23 cellular contexts compared by ENCODE assay signal in genomic region chr9:134943836-134944235, GRCh38. TPM values are rescaled to one million over a fixed set of nuclear protein-coding genes. Genes with fewer than 3 reads are reported as not detected.
"Had no signal": no experiment of that assay in that cellular context is flagged by ENCODE, and none has a peak within 500 bp of the region (broad histone marks: within the 10 kb centered on the region; RNA-seq: fewer than 3 reads in every experiment).

No MANE protein-coding gene starts in this region.

- H3K9me3 ChIP-seq: colonic mucosa, esophagus squamous epithelium, gastrocnemius medialis, heart left ventricle, mucosa of descending colon, sigmoid colon, thoracic aorta had no signal

- H3K4me1 ChIP-seq: colonic mucosa, gastrocnemius medialis, parathyroid adenoma had no signal

- H3K9me3 Mint-ChIP-seq: activated CD4-positive, alpha-beta T cell treated with anti-CD3 and anti-CD28 coated beads, Interleukin-2, amount 10 ng/mL, durations not matched to agents 7 days and 5 days; activated naive CD4-positive, alpha-beta T cell treated with anti-CD3 and anti-CD28 coated beads, Interleukin-2, amount 50 U/mL, for 24 hours; central memory CD8-positive, alpha-beta T cell; endodermal cell; type B pancreatic cell had no signal

- H3K27me3 Mint-ChIP-seq: activated CD4-positive, alpha-beta T cell treated with anti-CD3 and anti-CD28 coated beads, Interleukin-2, amount 10 ng/mL, durations not matched to agents 7 days and 5 days; activated naive CD4-positive, alpha-beta T cell treated with anti-CD3 and anti-CD28 coated beads, Interleukin-2, amount 50 U/mL, for 24 hours had no signal

- H3K36me3 Mint-ChIP-seq: activated naive CD4-positive, alpha-beta T cell treated with anti-CD3 and anti-CD28 coated beads, Interleukin-2, amount 50 U/mL, for 24 hours; type B pancreatic cell had no signal

- H3K4me1 Mint-ChIP-seq: activated CD4-positive, alpha-beta T cell treated with anti-CD3 and anti-CD28 coated beads, Interleukin-2, amount 10 ng/mL, durations not matched to agents 7 days and 5 days; activated naive CD4-positive, alpha-beta T cell treated with anti-CD3 and anti-CD28 coated beads, Interleukin-2, amount 50 U/mL, for 24 hours; central memory CD8-positive, alpha-beta T cell; T-helper 17 cell had no signal

- H3K27me3 ChIP-seq: colonic mucosa had no signal

- H3K9ac ChIP-seq: parathyroid adenoma had no signal

- H3K27ac ChIP-seq: colonic mucosa, gastrocnemius medialis, parathyroid adenoma, SK-N-MC, thoracic aorta had no signal

- H3K79me2 ChIP-seq: parathyroid adenoma had no signal

- ATAC-seq: activated CD8-positive, alpha-beta T cell treated with anti-CD3 and anti-CD28 coated beads, Interleukin-2, amount 10 ng/mL, durations not matched to agents 7 days and 5 days; mucosa of descending colon; T-helper 17 cell had no signal

- H3K36me3 ChIP-seq: colonic mucosa, esophagus squamous epithelium, gastrocnemius medialis, heart left ventricle, sigmoid colon, thoracic aorta had no signal

- H3K4me3 ChIP-seq: colonic mucosa, dorsolateral prefrontal cortex, esophagus squamous epithelium, gastrocnemius medialis, mucosa of descending colon, sigmoid colon, SK-N-MC, thoracic aorta had no signal

- DNase-seq: activated CD4-positive, alpha-beta T cell treated with anti-CD3 and anti-CD28 coated beads, Interleukin-2, amount 10 ng/mL, durations not matched to agents 7 days and 5 days; activated CD4-positive, CD25-positive, alpha-beta regulatory T cell; activated CD8-positive, alpha-beta T cell treated with anti-CD3 and anti-CD28 coated beads, Interleukin-2, amount 10 ng/mL, durations not matched to agents 7 days and 5 days; activated gamma-delta T cell treated with Interleukin-2 at 50 U/mL for 16 hours; colonic mucosa; dorsolateral prefrontal cortex; esophagus squamous epithelium; mucosa of descending colon; sigmoid colon; stimulated activated CD4-positive, alpha-beta T cell treated with anti-CD3 and anti-CD28 coated beads, Interleukin-4, amount 100 ng/mL, for 1 hour; stimulated activated naive CD4-positive, alpha-beta T cell; SW 1271; T-helper 17 cell had no signal

- H3K27ac Mint-ChIP-seq: activated CD4-positive, alpha-beta T cell treated with anti-CD3 and anti-CD28 coated beads, Interleukin-2, amount 10 ng/mL, durations not matched to agents 7 days and 5 days; activated CD8-positive, alpha-beta T cell treated with anti-CD3 and anti-CD28 coated beads, Interleukin-2, amount 10 ng/mL, durations not matched to agents 7 days and 5 days; activated naive CD4-positive, alpha-beta T cell treated with anti-CD3 and anti-CD28 coated beads, Interleukin-2, amount 50 U/mL, for 24 hours; endodermal cell; T-helper 17 cell had no signal

- H3K4me3 Mint-ChIP-seq: activated CD4-positive, alpha-beta T cell treated with anti-CD3 and anti-CD28 coated beads, Interleukin-2, amount 10 ng/mL, durations not matched to agents 7 days and 5 days; activated CD8-positive, alpha-beta T cell treated with anti-CD3 and anti-CD28 coated beads, Interleukin-2, amount 10 ng/mL, durations not matched to agents 7 days and 5 days; activated naive CD4-positive, alpha-beta T cell treated with anti-CD3 and anti-CD28 coated beads, Interleukin-2, amount 50 U/mL, for 24 hours; central memory CD8-positive, alpha-beta T cell; endodermal cell; T-helper 17 cell; type B pancreatic cell had no signal

RNA-seq across cellular contexts. Expression of gene FCN1, which starts 26.1 kb away (rescaled TPM):
- total RNA-seq: activated CD4-positive, alpha-beta T cell treated with anti-CD3 and anti-CD28 coated beads, Interleukin-2, amount 10 ng/mL, durations not matched to agents 7 days and 5 days; activated CD8-positive, alpha-beta T cell treated with anti-CD3 and anti-CD28 coated beads, Interleukin-2, amount 10 ng/mL, durations not matched to agents 7 days and 5 days; astrocyte; endodermal cell had no signal
